1 cellular context compared by ENCODE assay signal in genomic region chr4:74447636-74448233, GRCh38.
TF ChIP-seq lines count a peak whose summit lies in the region.

No MANE protein-coding gene starts in this region.

TF ChIP-seq in IMR-90, 13 proteins besides CTCF, POLR2A, EP300 and RAD21:
- no peak for TF ChIP-seq SMC3 (IDR thresholded peaks at IDR 0.05; ENCODE audit: low read depth, low read length)
- TF ChIP-seq NFE2L2 (IDR thresholded peaks at IDR 0.05; ENCODE audit: low read depth, low read length), result no peak
- TF ChIP-seq, protein P1, sequence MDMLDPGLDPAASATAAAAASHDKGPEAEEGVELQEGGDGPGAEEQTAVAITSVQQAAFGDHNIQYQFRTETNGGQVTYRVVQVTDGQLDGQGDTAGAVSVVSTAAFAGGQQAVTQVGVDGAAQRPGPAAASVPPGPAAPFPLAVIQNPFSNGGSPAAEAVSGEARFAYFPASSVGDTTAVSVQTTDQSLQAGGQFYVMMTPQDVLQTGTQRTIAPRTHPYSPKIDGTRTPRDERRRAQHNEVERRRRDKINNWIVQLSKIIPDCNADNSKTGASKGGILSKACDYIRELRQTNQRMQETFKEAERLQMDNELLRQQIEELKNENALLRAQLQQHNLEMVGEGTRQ (IDR thresholded peaks at IDR 0.05; ENCODE audit: low read depth, low read length), result no peak
- no peak for TF ChIP-seq MAFK (IDR thresholded peaks at IDR 0.05; ENCODE audit: low read depth, low read length)
- no peak for TF ChIP-seq MAZ (IDR thresholded peaks at IDR 0.05; ENCODE audit: borderline replicate concordance, low read depth, low read length)
- TF ChIP-seq CEBPB (IDR thresholded peaks at IDR 0.05; ENCODE audit: low read depth, low read length), result no peak
- no peak for TF ChIP-seq BHLHE40 (IDR thresholded peaks at IDR 0.05; ENCODE audit: low read depth, low read length)
- TF ChIP-seq, protein P2, sequence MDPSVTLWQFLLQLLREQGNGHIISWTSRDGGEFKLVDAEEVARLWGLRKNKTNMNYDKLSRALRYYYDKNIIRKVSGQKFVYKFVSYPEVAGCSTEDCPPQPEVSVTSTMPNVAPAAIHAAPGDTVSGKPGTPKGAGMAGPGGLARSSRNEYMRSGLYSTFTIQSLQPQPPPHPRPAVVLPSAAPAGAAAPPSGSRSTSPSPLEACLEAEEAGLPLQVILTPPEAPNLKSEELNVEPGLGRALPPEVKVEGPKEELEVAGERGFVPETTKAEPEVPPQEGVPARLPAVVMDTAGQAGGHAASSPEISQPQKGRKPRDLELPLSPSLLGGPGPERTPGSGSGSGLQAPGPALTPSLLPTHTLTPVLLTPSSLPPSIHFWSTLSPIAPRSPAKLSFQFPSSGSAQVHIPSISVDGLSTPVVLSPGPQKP (IDR thresholded peaks at IDR 0.05; ENCODE audit: borderline replicate concordance, low read depth, low read length), result no peak
- no peak for TF ChIP-seq RCOR1 (IDR thresholded peaks at IDR 0.05; ENCODE audit: insufficient replicate concordance, low read length)
- TF ChIP-seq FOS (IDR thresholded peaks at IDR 0.05; ENCODE audit: low read depth, low read length), result no peak
- TF ChIP-seq CHD1 (IDR thresholded peaks at IDR 0.05; ENCODE audit: low read depth, low read length), result no peak
- no peak for TF ChIP-seq MXI1 (IDR thresholded peaks at IDR 0.05; ENCODE audit: borderline replicate concordance, low read depth, low read length)
- no peak for TF ChIP-seq RFX5 (IDR thresholded peaks at IDR 0.05; ENCODE audit: low read depth, low read length)
